ENCODE assay signal across 11 cellular contexts in the genomic region with DNA sequence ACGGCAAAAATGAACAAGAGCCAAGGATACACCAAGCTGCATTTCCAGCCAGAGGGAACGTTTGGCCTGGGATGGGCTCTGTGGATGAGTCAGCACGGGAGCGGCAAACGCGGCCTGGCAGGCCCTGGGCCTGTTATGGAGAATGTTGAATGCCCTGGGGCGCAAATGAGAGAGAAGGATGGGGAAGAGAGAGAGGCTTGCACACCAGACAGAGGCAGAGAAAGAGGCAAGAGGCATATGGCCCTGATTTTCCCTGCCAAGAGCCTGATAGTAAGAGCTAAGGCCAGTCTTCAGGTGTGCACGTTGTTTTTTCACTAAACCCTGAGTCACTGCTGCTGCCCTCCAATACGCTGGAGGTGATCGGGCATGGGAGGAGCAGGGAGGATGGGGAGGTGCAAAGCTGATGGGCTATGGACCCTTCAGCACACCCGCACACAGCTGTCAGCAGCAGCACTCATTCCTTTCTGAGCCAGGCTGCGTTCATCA.
DNase-seq lines count a peak whose midpoint lies in the region; ATAC-seq and TF ChIP-seq lines count a peak whose summit lies in the region.
"Had no signal": no experiment of that assay in that cellular context is flagged by ENCODE, and none has a peak within 500 bp of the region (broad histone marks: within the 10 kb centered on the region; RNA-seq: fewer than 3 reads in every experiment).

No MANE protein-coding gene starts in this region.

- H3K4me3 ChIP-seq in neural cell (ENCODE audit: low read length) (no peak overlapping the region), Karpas-422 (ENCODE audit: low read length) (no peak overlapping the region)
- H3K4me3 ChIP-seq: esophagus muscularis mucosa had no signal

- ATAC-seq in HG02852 (IDR thresholded peaks at IDR 0.05; ENCODE audit: unreplicated experiment) (no peak), HG03442 (IDR thresholded peaks at IDR 0.05; ENCODE audit: unreplicated experiment) (no peak)

- no peaks in the 10 kb centered on the region for H4K20me1 ChIP-seq in neural cell (ENCODE audit: insufficient read depth)
- H4K20me1 ChIP-seq in Karpas-422 (ENCODE audit: insufficient read depth, low read depth, low read length) = no peaks in the 10 kb centered on the region

- DNase-seq in Caki2 (ENCODE audit: low read depth) (peak; percentile 52), NCI-H446 (lab: John Stamatoyannopoulos, UW) (peak; percentile 32 to 75), dermis microvascular lymphatic vessel endothelial cell (ENCODE audit: low read depth in 2 of 2) (peak; percentile 71 to 73), NCI-H1417 (lab: John Stamatoyannopoulos, UW) (no peak), Karpas-422 (no peak)
- DNase-seq: NCI-H526 treated with DMSO at 0.1 percent for 48 hours, right cardiac atrium had no signal

- in situ Hi-C loops in Caki2 (cut with HindIII; ENCODE audit: low pct_unique_long_range_greater_than_20kb, low sequenced_read_pairs) = no loop called here

- H3K9me2 ChIP-seq in neural cell (ENCODE audit: insufficient read depth, low read length) = no peaks in the 10 kb centered on the region
- no peaks in the 10 kb centered on the region for H3K9me2 ChIP-seq in Karpas-422 (replicated peaks; ENCODE audit: insufficient read depth, low read length)

- H3K9me3 ChIP-seq in neural cell (ENCODE audit: low read length) (no peaks in the 10 kb centered on the region), Karpas-422 (ENCODE audit: low read length) (no peaks in the 10 kb centered on the region)

- no peak overlapping the region for H3K9ac ChIP-seq in neural cell (ENCODE audit: low read length)
- H3K9ac ChIP-seq in Karpas-422 (ENCODE audit: low read length) = no peak overlapping the region

- H3K36me3 ChIP-seq in neural cell (ENCODE audit: insufficient read depth, low read length) = no peaks in the 10 kb centered on the region
- H3K36me3 ChIP-seq in Karpas-422 (ENCODE audit: insufficient read depth, low read length) = no peaks in the 10 kb centered on the region
- H3K36me3 ChIP-seq: esophagus muscularis mucosa had no signal

- no peaks in the 10 kb centered on the region for H3K27me3 ChIP-seq in neural cell (ENCODE audit: insufficient read depth, low read depth, low read length)
- no peaks in the 10 kb centered on the region for H3K27me3 ChIP-seq in Karpas-422 (ENCODE audit: low read length)
- H3K27me3 ChIP-seq: esophagus muscularis mucosa had no signal

- no peak for TF ChIP-seq RAD21 in neural cell (conservative IDR thresholded peaks at IDR 0.05)

- H3K79me2 ChIP-seq in neural cell (replicated peaks; ENCODE audit: insufficient read depth, low read length) (no peaks in the 10 kb centered on the region), Karpas-422 (ENCODE audit: low read length) (no peaks in the 10 kb centered on the region)

- peaks cover 9% of the 10 kb centered on the region for H3K4me1 ChIP-seq in Karpas-422 (ENCODE audit: low read length)

- TF ChIP-seq EP300 in neural cell (conservative IDR thresholded peaks at IDR 0.05; ENCODE audit: poor library complexity, severe bottlenecking) = no peak

- H3K4me2 ChIP-seq in neural cell (ENCODE audit: low read length) (no peak overlapping the region), Karpas-422 (ENCODE audit: low read depth, low read length, poor library complexity, severe bottlenecking) (no peak overlapping the region)

- H2AFZ ChIP-seq in neural cell (ENCODE audit: low read depth, low read length) (no peak overlapping the region), Karpas-422 (ENCODE audit: low read length) (no peak overlapping the region)

- H3F3A ChIP-seq in neural cell (ENCODE audit: insufficient read depth, low read length, poor library complexity, severe bottlenecking) = no peaks in the 10 kb centered on the region

- no peak overlapping the region for H3K27ac ChIP-seq in neural cell (ENCODE audit: low read length)
- no peak overlapping the region for H3K27ac ChIP-seq in Karpas-422 (ENCODE audit: low read length)

- TF ChIP-seq CTCF in neural cell (IDR thresholded peaks at IDR 0.05; ENCODE audit: poor library complexity, severe bottlenecking) = no peak

TF ChIP-seq in neural cell, 6 proteins besides CTCF, POLR2A, EP300 and RAD21:
- TF ChIP-seq TAF1 (IDR thresholded peaks at IDR 0.05; ENCODE audit: low read depth) (no peak), MXI1 (conservative IDR thresholded peaks at IDR 0.05; ENCODE audit: poor library complexity, severe bottlenecking) (peak; percentile 14)

Comparison
In these comparisons a context has a peak if more than half of its experiments do, and no peak if none do; other contexts are left out.
1. DNase-seq: peak in Caki2 (single experiment), NCI-H446 (2 of 2) and dermis microvascular lymphatic vessel endothelial cell (2 of 2); none in NCI-H1417 (0 of 3) and Karpas-422 (single experiment).